14 cellular contexts compared by ENCODE assay signal in the genomic region with DNA sequence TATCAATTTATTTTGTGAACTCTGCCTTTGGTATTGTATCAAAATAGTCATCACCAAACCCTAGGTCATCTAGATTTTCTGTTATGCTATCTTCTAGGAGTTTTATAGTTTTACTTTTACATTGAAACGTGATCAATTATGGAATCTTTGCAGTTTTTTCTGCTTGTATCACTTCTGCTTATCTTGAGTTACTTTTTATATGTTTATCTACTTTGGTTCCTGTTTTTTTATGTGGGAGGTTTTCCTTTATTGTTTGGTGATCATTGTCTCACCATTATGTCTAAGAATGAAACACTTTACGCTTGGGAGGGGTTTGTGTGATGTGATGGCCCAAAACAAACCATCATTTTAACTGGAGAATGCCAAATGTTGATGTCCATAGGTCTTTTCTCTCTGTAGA.
"Had no signal": no experiment of that assay in that cellular context is flagged by ENCODE, and none has a peak within 500 bp of the region (broad histone marks: within the 10 kb centered on the region; RNA-seq: fewer than 3 reads in every experiment).

No MANE protein-coding gene starts in this region.

- DNase-seq: activated CD4-positive, alpha-beta T cell treated with anti-CD3 and anti-CD28 coated beads, Interleukin-2, amount 50 U/mL, for 1 hour; activated naive CD4-positive, alpha-beta T cell treated with anti-CD3 and anti-CD28 coated beads, Interleukin-2, amount 50 U/mL, for 16 hours; activated T-cell treated with anti-CD3 and anti-CD28 coated beads for 4 hours; adrenal gland; caudate nucleus; colonic mucosa; effector CD4-positive, alpha-beta T cell; gastrocnemius medialis; left ventricle myocardium inferior; occipital lobe; psoas muscle; right lobe of liver; trophoblast cell had no signal

- H3K27ac ChIP-seq: adrenal gland, colonic mucosa, gastrocnemius medialis, left ventricle myocardium inferior, psoas muscle, right lobe of liver had no signal

- H3K4me1 ChIP-seq: adrenal gland, colonic mucosa, gastrocnemius medialis, left ventricle myocardium inferior, psoas muscle, right lobe of liver had no signal

- H3K36me3 ChIP-seq: adrenal gland, colonic mucosa, gastrocnemius medialis, left ventricle myocardium inferior, right lobe of liver had no signal

- H3K9me3 ChIP-seq: adrenal gland, colonic mucosa, gastrocnemius medialis, left ventricle myocardium inferior, psoas muscle, right lobe of liver had no signal

- H3K27me3 ChIP-seq: adrenal gland, colonic mucosa, gastrocnemius medialis, right lobe of liver had no signal

- ATAC-seq: gastrocnemius medialis; psoas muscle; right lobe of liver; stimulated activated memory B cell treated with anti-CD40 and anti-IgM and Interleukin-4, amounts not matched to agents 10 μg/mL and 1 μg/mL and 100 μg/mL, for 72 hours had no signal

- H3K4me3 ChIP-seq: adrenal gland, colonic mucosa, gastrocnemius medialis, left ventricle myocardium inferior, psoas muscle, right lobe of liver had no signal
